In genomic region chr7:72435913-72436480, GRCh38 we compare ENCODE assay signal across 15 cellular contexts. TPM values are rescaled to one million over a fixed set of nuclear protein-coding genes. Genes with fewer than 3 reads are reported as not detected.
DNase-seq lines count a peak whose midpoint lies in the region; ATAC-seq and TF ChIP-seq lines count a peak whose summit lies in the region.
"Had no signal": no experiment of that assay in that cellular context is flagged by ENCODE, and none has a peak within 500 bp of the region (broad histone marks: within the 10 kb centered on the region; RNA-seq: fewer than 3 reads in every experiment).

No MANE protein-coding gene starts in this region.

- DNase-seq in BE2C (peak; percentile 14), GM12865 (ENCODE audit: low read depth) (peak; percentile 11), ecto neural progenitor cell (ENCODE audit: low spot score) (no peak), coronary artery (ENCODE audit: low spot score) (no peak)
- no peak for DNase-seq in stimulated activated naive CD8-positive, alpha-beta T cell treated with anti-CD3 and anti-CD28 coated beads, Interleukin-15, amount 100 ng/mL, for 72 hours
- DNase-seq: AML-193; CD4-positive, CD25-positive, alpha-beta regulatory T cell; DND-41; GF-D8; GOT3; NCI-H1694 had no signal

- no peaks in the 10 kb centered on the region for H3K9me3 ChIP-seq in BE2C

- H3K4me1 Mint-ChIP-seq in brain (peaks cover 51% of the 10 kb centered on the region), nephron (peaks cover 37% of the 10 kb centered on the region)
- H3K4me1 Mint-ChIP-seq in stimulated activated naive CD8-positive, alpha-beta T cell treated with anti-CD3 and anti-CD28 coated beads, Interleukin-15, amount 100 ng/mL, for 72 hours, result no peaks in the 10 kb centered on the region
- H3K4me1 Mint-ChIP-seq: CD4-positive, CD25-positive, alpha-beta regulatory T cell had no signal

- ATAC-seq in stimulated activated naive CD8-positive, alpha-beta T cell treated with anti-CD3 and anti-CD28 coated beads, Interleukin-15, amount 100 ng/mL, for 72 hours, result no peak
- ATAC-seq: K562 had no signal

- H3K4me1 ChIP-seq in BE2C, result peaks cover 25% of the 10 kb centered on the region

- TF ChIP-seq CTCF in BE2C (IDR thresholded peaks at IDR 0.05; ENCODE audit: low read depth, low read length), result no peak
- no peak for TF ChIP-seq CTCF in GM12865 (IDR thresholded peaks at IDR 0.05; ENCODE audit: insufficient read depth, low read depth, low read length, missing control alignments)
- no peak for TF ChIP-seq CTCF in brain (conservative IDR thresholded peaks at IDR 0.05)
- no peak for TF ChIP-seq CTCF in nephron (IDR thresholded peaks at IDR 0.05; ENCODE audit: unreplicated experiment in 3 of 3)
- TF ChIP-seq CTCF in coronary artery (IDR thresholded peaks at IDR 0.05), result no peak

- H3K36me3 ChIP-seq in BE2C, result no peaks in the 10 kb centered on the region

- H3K36me3 Mint-ChIP-seq in brain (no peaks in the 10 kb centered on the region), nephron (ENCODE audit: low read depth) (no peaks in the 10 kb centered on the region)
- H3K36me3 Mint-ChIP-seq: CD4-positive, CD25-positive, alpha-beta regulatory T cell had no signal

- H3K27me3 ChIP-seq in BE2C, result no peaks in the 10 kb centered on the region

- H3K27ac Mint-ChIP-seq in brain (peak overlapping the region in 3 of 5 experiments; percentile 61 to 91 (median 80)), nephron (peak overlapping the region in 2 of 3 experiments; percentile 35 to 65)
- H3K27ac Mint-ChIP-seq in stimulated activated naive CD8-positive, alpha-beta T cell treated with anti-CD3 and anti-CD28 coated beads, Interleukin-15, amount 100 ng/mL, for 72 hours, result no peak overlapping the region
- H3K27ac Mint-ChIP-seq: CD4-positive, CD25-positive, alpha-beta regulatory T cell had no signal

- peak overlapping the region; percentile 30 for H3K4me3 ChIP-seq in BE2C (ENCODE audit: low read depth, low read length)
- no peak overlapping the region for H3K4me3 ChIP-seq in GM12865 (ENCODE audit: low read depth, low read length)
- no peak overlapping the region for H3K4me3 ChIP-seq in coronary artery
- H3K4me3 ChIP-seq: K562 had no signal

- peaks cover 14% of the 10 kb centered on the region for H3K27me3 Mint-ChIP-seq in brain
- H3K27me3 Mint-ChIP-seq in nephron (ENCODE audit: low read depth), result peaks cover 32% of the 10 kb centered on the region
- no peaks in the 10 kb centered on the region for H3K27me3 Mint-ChIP-seq in stimulated activated naive CD8-positive, alpha-beta T cell treated with anti-CD3 and anti-CD28 coated beads, Interleukin-15, amount 100 ng/mL, for 72 hours
- H3K27me3 Mint-ChIP-seq: CD4-positive, CD25-positive, alpha-beta regulatory T cell had no signal

- no peaks in the 10 kb centered on the region for H3K9me3 Mint-ChIP-seq in brain
- no peaks in the 10 kb centered on the region for H3K9me3 Mint-ChIP-seq in nephron
- H3K9me3 Mint-ChIP-seq in stimulated activated naive CD8-positive, alpha-beta T cell treated with anti-CD3 and anti-CD28 coated beads, Interleukin-15, amount 100 ng/mL, for 72 hours, result no peaks in the 10 kb centered on the region

- H3K4me3 Mint-ChIP-seq in brain (peak overlapping the region in 2 of 5 experiments; percentile 59 to 65), nephron (no peak overlapping the region)
- no peak overlapping the region for H3K4me3 Mint-ChIP-seq in stimulated activated naive CD8-positive, alpha-beta T cell treated with anti-CD3 and anti-CD28 coated beads, Interleukin-15, amount 100 ng/mL, for 72 hours
- H3K4me3 Mint-ChIP-seq: CD4-positive, CD25-positive, alpha-beta regulatory T cell had no signal

- H3K27ac ChIP-seq in coronary artery, result no peak overlapping the region
- H3K27ac ChIP-seq: HL-60 had no signal

RNA-seq across cellular contexts. Expression of gene CALN1, which starts 23.9 kb away (rescaled TPM):
- polyA plus RNA-seq in BE2C (2012; ENCODE audit: insufficient read depth, insufficient read length, low read depth), result 0.37 TPM
- polyA plus RNA-seq in brain (ENCODE audit: insufficient read depth, low read depth, low replicate concordance), result 2.5 TPM
- polyA plus RNA-seq: CD4-positive, CD25-positive, alpha-beta regulatory T cell had no signal

Comparison
In these comparisons a context has a peak if more than half of its experiments do, and no peak if none do; other contexts are left out.
1. DNase-seq: peak in BE2C (single experiment) and GM12865 (single experiment); none in ecto neural progenitor cell (single experiment), stimulated activated naive CD8-positive, alpha-beta T cell treated with anti-CD3 and anti-CD28 coated beads, Interleukin-15, amount 100 ng/mL, for 72 hours (0 of 2) and coronary artery (single experiment).
2. H3K27ac Mint-ChIP-seq: peak in brain (3 of 5) and nephron (2 of 3); none in stimulated activated naive CD8-positive, alpha-beta T cell treated with anti-CD3 and anti-CD28 coated beads, Interleukin-15, amount 100 ng/mL, for 72 hours (0 of 2).